ENCODE assay signal across 33 cellular contexts in the genomic region with DNA sequence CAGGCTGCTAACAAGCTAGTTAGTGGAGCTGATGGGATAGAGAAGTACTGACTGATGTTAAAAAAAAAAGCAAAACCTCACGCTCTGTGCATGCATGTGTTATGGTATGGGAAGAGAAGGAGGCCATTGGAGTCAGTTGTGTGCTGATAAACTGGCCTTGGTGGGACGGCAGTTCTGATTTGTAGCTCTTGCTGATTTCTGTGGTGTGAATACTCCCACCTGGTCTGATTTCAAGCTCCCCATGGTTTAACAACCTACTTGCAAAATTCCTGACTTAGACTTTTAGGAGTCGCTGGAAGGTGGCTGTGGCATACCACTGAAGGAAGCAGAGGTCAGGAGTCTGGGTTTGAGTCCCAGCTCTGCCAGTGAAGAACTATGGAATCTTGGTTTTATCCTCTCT.
"Had no signal": no experiment of that assay in that cellular context is flagged by ENCODE, and none has a peak within 500 bp of the region (broad histone marks: within the 10 kb centered on the region; RNA-seq: fewer than 3 reads in every experiment).

No MANE protein-coding gene starts in this region.

- H3K36me3 Mint-ChIP-seq: WTC11 had no signal

- H3K4me2 ChIP-seq: SK-N-SH had no signal

- H3K9me3 Mint-ChIP-seq: activated CD4-positive, alpha-beta memory T cell treated with anti-CD3 and anti-CD28 coated beads for 36 hours; activated naive CD8-positive, alpha-beta T cell treated with anti-CD3 and anti-CD28 coated beads for 36 hours; activated T-cell treated with anti-CD3 and anti-CD28 coated beads, Interleukin-2, amount 50 U/mL, for 4 hours; activated T-helper 1 cell treated with anti-CD3 and anti-CD28 coated beads, Interleukin-12 subunit alpha, Interleukin-12 subunit beta, Interleukin-2, Interleukin-4 antibody, amounts not matched to agents 30 ng/mL and 10 ng/mL and 1 ng/mL, durations not matched to agents 14 hours and 24 hours and 36 hours; T-helper 1 cell treated with Interleukin-12 subunit alpha and Interleukin-12 subunit beta and Interleukin-4 antibody, amounts not matched to agents 30 μg/mL and 1 μg/mL, for 36 hours; T-helper 2 cell treated with Interferon-gamma antibody and Interleukin-4, amounts not matched to agents 5 μg/mL and 100 μg/mL, for 36 hours; WTC11 had no signal

- H3K27me3 Mint-ChIP-seq: activated CD4-positive, alpha-beta memory T cell treated with anti-CD3 and anti-CD28 coated beads for 36 hours; activated naive CD8-positive, alpha-beta T cell treated with anti-CD3 and anti-CD28 coated beads for 36 hours had no signal

- H3K36me3 ChIP-seq: brain microvascular endothelial cell, Peyer's patch, SJSA1 had no signal

- H3K9me3 ChIP-seq: Peyer's patch, SJSA1, SK-N-SH had no signal

- H3K27ac Mint-ChIP-seq: activated CD4-positive, alpha-beta memory T cell treated with anti-CD3 and anti-CD28 coated beads for 36 hours; activated naive CD8-positive, alpha-beta T cell treated with anti-CD3 and anti-CD28 coated beads for 36 hours; activated T-helper 1 cell treated with anti-CD3 and anti-CD28 coated beads, Interleukin-12 subunit alpha, Interleukin-12 subunit beta, Interleukin-2, Interleukin-4 antibody, amounts not matched to agents 30 ng/mL and 10 ng/mL and 1 ng/mL, durations not matched to agents 14 hours and 24 hours and 36 hours; T-helper 1 cell treated with Interleukin-12 subunit alpha and Interleukin-12 subunit beta and Interleukin-4 antibody, amounts not matched to agents 30 μg/mL and 1 μg/mL, for 36 hours; T-helper 2 cell treated with Interferon-gamma antibody and Interleukin-4, amounts not matched to agents 5 μg/mL and 100 μg/mL, for 36 hours; WTC11 had no signal

- H3K9me2 ChIP-seq: SK-N-SH had no signal

- H3K4me3 Mint-ChIP-seq: activated CD4-positive, alpha-beta memory T cell treated with anti-CD3 and anti-CD28 coated beads for 36 hours; activated naive CD8-positive, alpha-beta T cell treated with anti-CD3 and anti-CD28 coated beads for 36 hours; activated T-cell treated with anti-CD3 and anti-CD28 coated beads, Interleukin-2, amount 50 U/mL, for 4 hours; activated T-helper 1 cell treated with anti-CD3 and anti-CD28 coated beads, Interleukin-12 subunit alpha, Interleukin-12 subunit beta, Interleukin-2, Interleukin-4 antibody, amounts not matched to agents 30 ng/mL and 10 ng/mL and 1 ng/mL, durations not matched to agents 14 hours and 24 hours and 36 hours; T-helper 1 cell treated with Interleukin-12 subunit alpha and Interleukin-12 subunit beta and Interleukin-4 antibody, amounts not matched to agents 30 μg/mL and 1 μg/mL, for 36 hours; T-helper 2 cell treated with Interferon-gamma antibody and Interleukin-4, amounts not matched to agents 5 μg/mL and 100 μg/mL, for 36 hours; WTC11 had no signal

- H3K27ac ChIP-seq: brain microvascular endothelial cell, Peyer's patch, SJSA1 had no signal

- H3K4me3 ChIP-seq: Peyer's patch, SJSA1 had no signal

- H3K27me3 ChIP-seq: brain microvascular endothelial cell, Peyer's patch, SJSA1 had no signal

- ATAC-seq: activated T-cell treated with anti-CD3 and anti-CD28 coated beads, Interleukin-2, amount 50 U/mL, for 4 hours; PC-3; WTC11 had no signal

- H3K9ac ChIP-seq: SK-N-SH had no signal

- H3K4me1 ChIP-seq: SJSA1 had no signal

- DNase-seq: activated CD4-positive, alpha-beta memory T cell treated with anti-CD3 and anti-CD28 coated beads for 36 hours; activated CD4-positive, alpha-beta T cell treated with anti-CD3 and anti-CD28 coated beads for 4 hours; activated CD4-positive, alpha-beta T cell treated with anti-CD3 and anti-CD28 coated beads, Interleukin-2, amount 50 U/mL, for 1 hour; activated CD4-positive, CD25-positive, alpha-beta regulatory T cell treated with anti-CD3 and anti-CD28 coated beads, Interleukin-2, amount 50 U/mL, for 72 hours; activated CD8-positive, alpha-beta memory T cell treated with anti-CD3 and anti-CD28 coated beads, Interleukin-2, amount 50 U/mL, for 4 hours; activated gamma-delta T cell treated with Interleukin-2 at 50 U/mL for 16 hours; activated naive CD4-positive, alpha-beta T cell treated with anti-CD3 and anti-CD28 coated beads, Interleukin-2, amount 50 U/mL, for 16 hours; activated naive CD8-positive, alpha-beta T cell treated with anti-CD3 and anti-CD28 coated beads for 36 hours; activated T-cell treated with anti-CD3 and anti-CD28 coated beads for 4 hours; activated T-cell treated with anti-CD3 and anti-CD28 coated beads, Interleukin-2, amount 50 U/mL, for 4 hours; amniotic stem cell; aorta; brain microvascular endothelial cell; NCI-H1092 treated with DMSO at 0.1 percent for 48 hours; NCI-H146; NCI-H187; NCI-H2029 treated with DMSO at 0.1 percent for 48 hours; NCI-H2107; NCI-H2171; NCI-H510A; NCI-H526; NCI-H748 treated with DMSO at 0.1 percent for 48 hours; NK-92 treated with Interleukin-12 subunit alpha and Interleukin-12 subunit beta, amount 100 ng/mL, for 24 hours; PC-3; RPMI8226; SHP77 treated with DMSO at 0.1 percent for 48 hours; SK-N-SH had no signal
